In genomic region chr7:41416208-41416595, GRCh38 we compare ENCODE assay signal across 19 cellular contexts.
DNase-seq lines count a peak whose midpoint lies in the region; FAIRE-seq and TF ChIP-seq lines count a peak whose summit lies in the region.
"Had no signal": no experiment of that assay in that cellular context is flagged by ENCODE, and none has a peak within 500 bp of the region (broad histone marks: within the 10 kb centered on the region; RNA-seq: fewer than 3 reads in every experiment).

No MANE protein-coding gene starts in this region.

- H3K4me3 ChIP-seq in AG10803 (ENCODE audit: low read length): no peak overlapping the region
- no peak overlapping the region for H3K4me3 ChIP-seq in epithelial cell of esophagus (ENCODE audit: low read length)
- no peak overlapping the region for H3K4me3 ChIP-seq in keratinocyte (ENCODE audit: control insufficient read depth in 2 of 3, extremely low read depth in 1 of 3, insufficient read depth in 2 of 3, low read depth in 1 of 3, low read length in 3 of 3)
- no peak overlapping the region for H3K4me3 ChIP-seq in testis
- H3K4me3 ChIP-seq: HAP-1, K562 had no signal

- TF ChIP-seq POLR2A in testis (IDR thresholded peaks at IDR 0.05): no peak

- H3K36me3 ChIP-seq in keratinocyte (ENCODE audit: control insufficient read depth in 2 of 2, extremely low read depth in 1 of 2, insufficient read depth in 2 of 2, low read length in 2 of 2) (no peaks in the 10 kb centered on the region), testis (ENCODE audit: low read depth, missing control alignments) (no peaks in the 10 kb centered on the region)
- H3K36me3 ChIP-seq: HAP-1 had no signal

- TF ChIP-seq CTCF in AG10803 (conservative IDR thresholded peaks at IDR 0.05; ENCODE audit: low read length) (no peak), RWPE1 (conservative IDR thresholded peaks at IDR 0.05; ENCODE audit: low read depth) (no peak), epithelial cell of esophagus (IDR thresholded peaks at IDR 0.05; ENCODE audit: insufficient read depth, low read depth, low read length, missing control alignments) (no peak), keratinocyte (optimal IDR thresholded peaks at IDR 0.05 in 1 of 3, IDR thresholded peaks at IDR 0.05 in 1 of 3, conservative IDR thresholded peaks at IDR 0.05 in 1 of 3; ENCODE audit: extremely low read depth in 1 of 3, insufficient read depth in 2 of 3, low read length in 3 of 3) (no peak), testis (IDR thresholded peaks at IDR 0.05) (no peak)

- CTCF ChIA-PET in RWPE1 (lab: Yijun Ruan, JAX): interaction anchor here (0.6 kb wide), 1 partner anchor 560 kb away, joined by 4 read pairs; no protein-coding TSS in a partner anchor

- peak; percentile 82 for FAIRE-seq in keratinocyte (lab: Jason Lieb, UNC)
- FAIRE-seq: A204.1, GM19239, K562 had no signal

- H3K79me2 ChIP-seq in keratinocyte (ENCODE audit: control insufficient read depth, insufficient read depth, low read length): no peaks in the 10 kb centered on the region

- no peak overlapping the region for H3K9ac ChIP-seq in keratinocyte (ENCODE audit: control insufficient read depth, extremely low read depth, insufficient read depth, low read length)

- POLR2A ChIA-PET in RWPE1 (lab: Yijun Ruan, JAX; ENCODE audit: low non-redundant PET): no interaction called here

- peak overlapping the region; percentile 1 for H2AFZ ChIP-seq in keratinocyte (ENCODE audit: control insufficient read depth, low read length)

- peak overlapping the region; percentile 35 for H3K4me2 ChIP-seq in keratinocyte (ENCODE audit: control insufficient read depth, extremely low read depth, insufficient read depth, low read depth, low read length)

- H3K9me3 ChIP-seq in keratinocyte (ENCODE audit: control insufficient read depth, low read depth, low read length) (no peaks in the 10 kb centered on the region), testis (no peaks in the 10 kb centered on the region)
- H3K9me3 ChIP-seq: HAP-1 had no signal

- H3K27me3 ChIP-seq in keratinocyte (ENCODE audit: control insufficient read depth, extremely low read depth, insufficient read depth, low read length): no peaks in the 10 kb centered on the region
- H3K27me3 ChIP-seq in testis: no peaks in the 10 kb centered on the region

- H3K27ac ChIP-seq in RWPE1 (no peak overlapping the region), keratinocyte (ENCODE audit: control insufficient read depth, insufficient read depth, low read length) (peak overlapping the region; percentile 5), testis (no peak overlapping the region)

- DNase-seq in AG10803 (ENCODE audit: low read depth) (peak; percentile 56), RWPE1 (ENCODE audit: low spot score) (peak; percentile 19), epithelial cell of esophagus (ENCODE audit: low read depth) (peak; percentile 79), keratinocyte (ENCODE audit: low read depth, low spot score) (peak; percentile 48), COLO668 (lab: John Stamatoyannopoulos, UW; ENCODE audit: unreplicated experiment) (no peak), testis (no peak), NOMO-1 treated with dmso at 0.1 percent for 144 hours (lab: John Stamatoyannopoulos, UW; ENCODE audit: unreplicated experiment) (no peak)
- no peak for DNase-seq in activated CD4-positive, CD25-positive, alpha-beta regulatory T cell treated with anti-CD3 and anti-CD28 coated beads, Interleukin-2, amount 50 U/mL, for 72 hours
- DNase-seq: C1 segment of cervical spinal cord, DMS53, MV-4-11, NCI-H1436, NCI-H2029, NCI-H2171 treated with DMSO at 0.1 percent for 48 hours, NCI-H510A had no signal

- H4K20me1 ChIP-seq in keratinocyte (ENCODE audit: control insufficient read depth, extremely low read depth, insufficient read depth, low read length): no peaks in the 10 kb centered on the region

- H3K4me1 ChIP-seq in keratinocyte (ENCODE audit: control insufficient read depth, extremely low read depth, insufficient read depth, low read length): peaks cover 22% of the 10 kb centered on the region
- no peaks in the 10 kb centered on the region for H3K4me1 ChIP-seq in testis
- H3K4me1 ChIP-seq: HAP-1 had no signal

- dilution Hi-C loops in keratinocyte (cut with MboI; ENCODE audit: extremely low pct_ligation_motif_present, low sequenced_read_pairs): no loop called here

- H3K9me1 ChIP-seq in keratinocyte (ENCODE audit: control insufficient read depth, extremely low read depth, insufficient read depth, low read length): no peaks in the 10 kb centered on the region

- WGBS in testis, 2 donors: 80 to 91% methylated on average over 3 of the region's 3 CpGs

- intact Hi-C loops in testis (cut with DNase I; ENCODE audit: low total_unique reads): no loop called here

Comparison
In these comparisons a context has a peak if more than half of its experiments do, and no peak if none do; other contexts are left out.
1. DNase-seq: peak in AG10803 (single experiment), RWPE1 (single experiment), epithelial cell of esophagus (single experiment) and keratinocyte (single experiment); none in COLO668 (single experiment), activated CD4-positive, CD25-positive, alpha-beta regulatory T cell treated with anti-CD3 and anti-CD28 coated beads, Interleukin-2, amount 50 U/mL, for 72 hours (single experiment), testis (single experiment) and NOMO-1 treated with dmso at 0.1 percent for 144 hours (single experiment).